9 cellular contexts compared by ENCODE assay signal in genomic region chr14:68703093-68703492, GRCh38.
A peak's percentile ranks its signal among the peaks of the same experiment; 100 is the strongest.
DNase-seq lines count a peak whose midpoint lies in the region; TF ChIP-seq lines count a peak whose summit lies in the region.
"Had no signal": no experiment of that assay in that cellular context is flagged by ENCODE, and none has a peak within 500 bp of the region (broad histone marks: within the 10 kb centered on the region; RNA-seq: fewer than 3 reads in every experiment).

No MANE protein-coding gene starts in this region.

- no peaks in the 10 kb centered on the region for H3K27me3 ChIP-seq in sigmoid colon
- H3K27me3 ChIP-seq in CD4-positive, alpha-beta memory T cell (ENCODE audit: insufficient read depth, low read length): no peaks in the 10 kb centered on the region

- DNase-seq in activated CD4-positive, alpha-beta T cell treated with anti-CD3 and anti-CD28 coated beads for 48 hours: peak; percentile 54
- DNase-seq in activated CD4-positive, alpha-beta T cell treated with anti-CD3 and anti-CD28 coated beads, Interleukin-2, amount 10 ng/mL, durations not matched to agents 24 days and 14 days: no peak
- DNase-seq in NB4 (ENCODE audit: low read depth): peak; percentile 60
- peak; percentile 77 for DNase-seq in dermis blood vessel endothelial cell
- DNase-seq in sigmoid colon: peak; percentile 66
- DNase-seq in SIG-M5 treated with dmso at 0.1 percent for 504 hours (lab: John Stamatoyannopoulos, UW; ENCODE audit: unreplicated experiment): no peak
- DNase-seq in CD4-positive, alpha-beta memory T cell: no peak
- no peak for DNase-seq in Kasumi-1 (lab: John Stamatoyannopoulos, UW)
- DNase-seq: H9 had no signal

- no peaks in the 10 kb centered on the region for H3K36me3 Mint-ChIP-seq in activated CD4-positive, alpha-beta T cell treated with anti-CD3 and anti-CD28 coated beads, Interleukin-2, amount 10 ng/mL, durations not matched to agents 24 days and 14 days (ENCODE audit: low read depth)
- no peaks in the 10 kb centered on the region for H3K36me3 Mint-ChIP-seq in CD4-positive, alpha-beta memory T cell

- H3K9me3 ChIP-seq in sigmoid colon: no peaks in the 10 kb centered on the region
- H3K9me3 ChIP-seq in CD4-positive, alpha-beta memory T cell (ENCODE audit: control insufficient read depth in 1 of 2, low read length in 2 of 2): no peaks in the 10 kb centered on the region

- H3K4me1 Mint-ChIP-seq in activated CD4-positive, alpha-beta T cell treated with anti-CD3 and anti-CD28 coated beads, Interleukin-2, amount 10 ng/mL, durations not matched to agents 24 days and 14 days: peaks cover 10% of the 10 kb centered on the region
- peaks cover 0 to 5% (median 0%) of the 10 kb centered on the region in 4 donors for H3K4me1 Mint-ChIP-seq in CD4-positive, alpha-beta memory T cell

- CTCF ChIA-PET in CD4-positive, alpha-beta memory T cell (lab: Charles Lee; ENCODE audit: partially characterized antibody): interaction anchor here (1.3 kb wide), 1 partner anchor 25 kb away, joined by 3 read pairs; no protein-coding TSS in a partner anchor

- H3K4me3 ChIP-seq in NB4 (ENCODE audit: low read depth, low read length): no peak overlapping the region
- H3K4me3 ChIP-seq in sigmoid colon: no peak overlapping the region
- no peak overlapping the region for H3K4me3 ChIP-seq in CD4-positive, alpha-beta memory T cell (ENCODE audit: low read length in 2 of 2)

- no peaks in the 10 kb centered on the region for H3K36me3 ChIP-seq in sigmoid colon
- H3K36me3 ChIP-seq in CD4-positive, alpha-beta memory T cell (ENCODE audit: insufficient read depth, low read length): no peaks in the 10 kb centered on the region

- peaks cover 3% of the 10 kb centered on the region for H3K27me3 Mint-ChIP-seq in activated CD4-positive, alpha-beta T cell treated with anti-CD3 and anti-CD28 coated beads, Interleukin-2, amount 10 ng/mL, durations not matched to agents 24 days and 14 days
- H3K27me3 Mint-ChIP-seq in CD4-positive, alpha-beta memory T cell: no peaks in the 10 kb centered on the region

- TF ChIP-seq POLR2A in NB4 (IDR thresholded peaks at IDR 0.05; ENCODE audit: extremely low read depth, insufficient read length) (no peak), sigmoid colon (IDR thresholded peaks at IDR 0.05) (no peak)

- TF ChIP-seq EP300 in sigmoid colon (IDR thresholded peaks at IDR 0.05): no peak

- H3K9me3 Mint-ChIP-seq in activated CD4-positive, alpha-beta T cell treated with anti-CD3 and anti-CD28 coated beads, Interleukin-2, amount 10 ng/mL, durations not matched to agents 24 days and 14 days: peaks cover 5% of the 10 kb centered on the region
- H3K9me3 Mint-ChIP-seq in CD4-positive, alpha-beta memory T cell: peaks cover 0 to 7% (median under 1%) of the 10 kb centered on the region in 8 donors

- no peak overlapping the region for H3K27ac Mint-ChIP-seq in activated CD4-positive, alpha-beta T cell treated with anti-CD3 and anti-CD28 coated beads, Interleukin-2, amount 10 ng/mL, durations not matched to agents 24 days and 14 days
- H3K27ac Mint-ChIP-seq in CD4-positive, alpha-beta memory T cell: peak overlapping the region in 1 of 7 donors; percentile 51

- no peak overlapping the region for H3K4me3 Mint-ChIP-seq in activated CD4-positive, alpha-beta T cell treated with anti-CD3 and anti-CD28 coated beads, Interleukin-2, amount 10 ng/mL, durations not matched to agents 24 days and 14 days
- no peak overlapping the region for H3K4me3 Mint-ChIP-seq in CD4-positive, alpha-beta memory T cell
- H3K4me3 Mint-ChIP-seq: H9 had no signal

- TF ChIP-seq CTCF in NB4 (IDR thresholded peaks at IDR 0.05; ENCODE audit: low read depth, low read length): no peak
- no peak for TF ChIP-seq CTCF in sigmoid colon (IDR thresholded peaks at IDR 0.05)

- H3K4me1 ChIP-seq in sigmoid colon: peaks cover 0 to 22% (median 7%) of the 10 kb centered on the region in 4 donors
- H3K4me1 ChIP-seq in CD4-positive, alpha-beta memory T cell (ENCODE audit: insufficient read depth, low read length): peaks cover 8% of the 10 kb centered on the region

- intact Hi-C loops in activated CD4-positive, alpha-beta T cell treated with anti-CD3 and anti-CD28 coated beads, Interleukin-2, amount 10 ng/mL, durations not matched to agents 24 days and 14 days (cut with micrococcal nuclease): no loop called here
- intact Hi-C loops in sigmoid colon (cut with DNase I): no loop called here
- intact Hi-C loops in CD4-positive, alpha-beta memory T cell (cut with micrococcal nuclease): no loop called here

- whole genome bisulfite sequencing in sigmoid colon, 2 donors: 79 to 83% methylated on average over 10 of the region's 10 CpGs

- no peak overlapping the region for H3K27ac ChIP-seq in sigmoid colon
- H3K27ac ChIP-seq in CD4-positive, alpha-beta memory T cell (ENCODE audit: low read depth, low read length): no peak overlapping the region

- POLR2A ChIA-PET in CD4-positive, alpha-beta memory T cell (lab: Charles Lee; ENCODE audit: partially characterized antibody): interaction anchor here (1.6 kb wide), 1 partner anchor 20 kb away, joined by 5 read pairs; no protein-coding TSS in a partner anchor

Comparison
In these comparisons a context has a peak if more than half of its experiments do, and no peak if none do; other contexts are left out.
1. DNase-seq: peak in activated CD4-positive, alpha-beta T cell treated with anti-CD3 and anti-CD28 coated beads for 48 hours (single experiment), NB4 (single experiment), dermis blood vessel endothelial cell (single experiment) and sigmoid colon (single experiment); none in activated CD4-positive, alpha-beta T cell treated with anti-CD3 and anti-CD28 coated beads, Interleukin-2, amount 10 ng/mL, durations not matched to agents 24 days and 14 days (single experiment), SIG-M5 treated with dmso at 0.1 percent for 504 hours (single experiment), CD4-positive, alpha-beta memory T cell (0 of 5) and Kasumi-1 (0 of 2).